In the genomic region with DNA sequence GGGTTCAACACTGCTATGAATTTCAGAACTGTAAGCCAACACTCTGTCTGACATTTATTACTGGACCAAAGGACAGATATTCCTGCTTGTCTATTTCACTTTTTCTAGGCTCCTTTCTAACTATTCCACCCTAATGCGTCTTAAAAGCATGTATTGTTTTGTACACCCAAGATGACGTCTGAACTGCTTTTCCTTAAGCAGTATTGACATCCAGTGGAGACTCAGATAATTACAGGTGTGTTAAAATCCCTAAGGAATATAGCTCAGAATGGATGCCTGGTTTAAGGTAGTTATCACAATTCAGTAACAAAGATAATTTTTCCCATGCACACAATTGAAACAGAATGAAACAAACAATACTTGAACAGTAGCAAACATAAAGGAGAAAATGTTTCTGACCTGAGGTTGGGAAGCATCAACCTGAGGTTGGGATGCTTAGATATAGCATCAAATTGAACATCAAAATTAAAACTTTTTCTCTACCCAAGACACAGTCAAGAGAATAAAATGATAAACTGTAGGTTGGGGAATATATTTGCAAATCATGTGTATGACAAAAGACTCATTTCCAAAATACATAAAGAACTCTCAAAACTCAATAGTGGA, we compare ENCODE assay signal across 8 cellular contexts.
DNase-seq lines count a peak whose midpoint lies in the region; ATAC-seq and TF ChIP-seq lines count a peak whose summit lies in the region.

No MANE protein-coding gene starts in this region.

- ATAC-seq in HG02642 (IDR thresholded peaks at IDR 0.05; ENCODE audit: poor library complexity, unreplicated experiment): no peak
- ATAC-seq in HG03457 (IDR thresholded peaks at IDR 0.05; ENCODE audit: unreplicated experiment): no peak
- no peak for ATAC-seq in HG03175 (IDR thresholded peaks at IDR 0.05; ENCODE audit: unreplicated experiment)

- no peaks in the 10 kb centered on the region for H3K27me3 ChIP-seq in NT2/D1 (ENCODE audit: insufficient read depth, insufficient read length)

- H3K9me3 ChIP-seq in NT2/D1 (ENCODE audit: insufficient read depth, low read length): no peaks in the 10 kb centered on the region

- no peak overlapping the region for H3K4me3 ChIP-seq in NT2/D1 (ENCODE audit: insufficient read length, low read depth)
- H3K4me3 ChIP-seq in fibroblast of pulmonary artery (replicated peaks; ENCODE audit: low read depth, low read length): no peak overlapping the region

- no peak overlapping the region for H3K9ac ChIP-seq in NT2/D1 (ENCODE audit: insufficient read length, low read depth)

- DNase-seq in H4 (ENCODE audit: low spot score): peak; percentile 70
- peak; percentile 11 for DNase-seq in NT2/D1 (ENCODE audit: low read depth, low spot score)
- DNase-seq in fibroblast of pulmonary artery (ENCODE audit: low read depth): peak; percentile 88
- DNase-seq in putamen (ENCODE audit: low spot score): peak; percentile 12
- no peak for DNase-seq in SHP77 treated with DMSO at 0.1 percent for 48 hours (lab: John Stamatoyannopoulos, UW)

- no peaks in the 10 kb centered on the region for H3K4me1 ChIP-seq in NT2/D1 (ENCODE audit: insufficient read depth, insufficient read length)

- H3K36me3 ChIP-seq in NT2/D1 (ENCODE audit: insufficient read depth, insufficient read length, low read length): no peaks in the 10 kb centered on the region

- TF ChIP-seq CTCF in fibroblast of pulmonary artery (IDR thresholded peaks at IDR 0.05; ENCODE audit: low read length, missing control alignments): peak; percentile 63
